ENCODE assay signal across 33 cellular contexts in the genomic region with DNA sequence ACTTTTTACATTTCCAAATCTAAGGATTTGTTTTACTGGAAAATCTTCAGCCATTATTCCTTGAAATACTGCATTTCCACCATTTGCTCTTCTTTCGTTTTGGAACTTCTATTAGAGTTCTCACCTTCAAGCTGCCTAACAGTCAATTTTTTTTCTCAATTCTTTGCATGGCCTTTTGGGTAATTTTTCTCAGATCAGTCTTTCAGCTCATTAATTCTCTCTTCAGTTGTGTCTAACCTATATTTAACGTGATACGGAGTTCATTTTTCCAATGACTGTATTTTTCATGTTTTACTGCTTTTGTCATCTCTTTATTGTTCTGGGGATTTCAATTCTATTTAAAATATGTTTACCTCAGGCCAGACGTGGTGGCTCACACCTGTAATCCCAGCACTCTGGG.
A peak's percentile ranks its signal among the peaks of the same experiment; 100 is the strongest.
DNase-seq lines count a peak whose midpoint lies in the region; ATAC-seq and TF ChIP-seq lines count a peak whose summit lies in the region.
"Had no signal": no experiment of that assay in that cellular context is flagged by ENCODE, and none has a peak within 500 bp of the region (broad histone marks: within the 10 kb centered on the region; RNA-seq: fewer than 3 reads in every experiment).

No MANE protein-coding gene starts in this region.

- POLR2A ChIA-PET in SK-N-SH (lab: Yijun Ruan, JAX), result no interaction called here

- DNase-seq in SK-N-SH, result no peak
- DNase-seq in activated T-cell treated with anti-CD3 and anti-CD28 coated beads, Interleukin-2, amount 50 U/mL, for 72 hours, result no peak
- DNase-seq in activated T-cell treated with anti-CD3 and anti-CD28 coated beads, Interleukin-2, amount 50 U/mL, for 1 hour, result no peak
- DNase-seq in activated naive CD4-positive, alpha-beta T cell treated with anti-CD3 and anti-CD28 coated beads, Interleukin-2, amount 50 U/mL, for 16 hours, result no peak
- DNase-seq: 8988T; ACHN; AML-193; BE2C; C1 segment of cervical spinal cord; Caco-2; Calu3; CD4-positive, alpha-beta memory T cell; CD4-positive, alpha-beta T cell; CD4-positive, CD25-positive, alpha-beta regulatory T cell; CD8-positive, alpha-beta memory T cell; CD8-positive, alpha-beta T cell; COR-L47; DMS 273 treated with DMSO at 0.1 percent for 48 hours; DMS153; DMS53; DMS79; DMS79 treated with DMSO at 0.1 percent for 48 hours; DND-41; EL had no signal

- H3K9ac ChIP-seq in SK-N-SH, result no peak overlapping the region
- H3K9ac ChIP-seq: BLaER1; BLaER1 treated with 17β-estradiol and CSF1 and Interleukin-3, amounts not matched to agents 10 nM and 100 nM had no signal

- no peaks in the 10 kb centered on the region for H3K9me2 ChIP-seq in SK-N-SH

- H2AFZ ChIP-seq in SK-N-SH (ENCODE audit: low read depth), result no peak overlapping the region

- CTCF ChIA-PET in SK-N-SH (lab: Yijun Ruan, JAX), result interaction anchor here (1.1 to 1.2 kb wide), 2 partner anchors 36 to 119 kb away, joined by 3 to 4 read pairs; no protein-coding TSS in a partner anchor

- H3K79me2 ChIP-seq in SK-N-SH (ENCODE audit: insufficient read depth), result no peaks in the 10 kb centered on the region

- H3K4me1 Mint-ChIP-seq in activated T-cell treated with anti-CD3 and anti-CD28 coated beads, Interleukin-2, amount 50 U/mL, for 72 hours (ENCODE audit: low read depth), result peaks cover 21% of the 10 kb centered on the region
- peaks cover 16% of the 10 kb centered on the region for H3K4me1 Mint-ChIP-seq in activated naive CD4-positive, alpha-beta T cell treated with anti-CD3 and anti-CD28 coated beads, Interleukin-2, amount 50 U/mL, for 24 hours
- H3K4me1 Mint-ChIP-seq: B cell had no signal

- H3K9me3 Mint-ChIP-seq in activated T-cell treated with anti-CD3 and anti-CD28 coated beads, Interleukin-2, amount 50 U/mL, for 72 hours, result peaks cover 11 to 17% of the 10 kb centered on the region in 2 donors
- H3K9me3 Mint-ChIP-seq in activated naive CD4-positive, alpha-beta T cell treated with anti-CD3 and anti-CD28 coated beads, Interleukin-2, amount 50 U/mL, for 24 hours, result peaks cover 20% of the 10 kb centered on the region

- H3K4me1 ChIP-seq in SK-N-SH (ENCODE audit: control insufficient read depth in 1 of 2, insufficient read depth in 2 of 2, low read depth in 1 of 2, low read length in 1 of 2), result peaks cover 0 to 11% of the 10 kb centered on the region in 2 experiments; a peak in 2 of 4 replicates
- H3K4me1 ChIP-seq: A549, BE2C, Caco-2 had no signal

- ATAC-seq in SK-N-SH treated with all-trans-retinoic acid at 6 μM for 48 hours, result no peak
- no peak for ATAC-seq in activated T-cell treated with anti-CD3 and anti-CD28 coated beads, Interleukin-2, amount 50 U/mL, for 72 hours (replicated peaks in 1 of 2)
- ATAC-seq: A549; CD8-positive, alpha-beta T cell had no signal

- H3K4me3 ChIP-seq in SK-N-SH (ENCODE audit: low read depth in 2 of 2, low read length in 1 of 2), result no peak overlapping the region
- H3K4me3 ChIP-seq: A549; BLaER1; BLaER1 treated with 17β-estradiol and CSF1 and Interleukin-3, amounts not matched to agents 10 nM and 100 nM had no signal

- H3K36me3 Mint-ChIP-seq in activated T-cell treated with anti-CD3 and anti-CD28 coated beads, Interleukin-2, amount 50 U/mL, for 72 hours (ENCODE audit: insufficient read depth in 2 of 2), result peaks cover 18 to 25% of the 10 kb centered on the region in 2 donors
- peaks cover 26% of the 10 kb centered on the region for H3K36me3 Mint-ChIP-seq in activated naive CD4-positive, alpha-beta T cell treated with anti-CD3 and anti-CD28 coated beads, Interleukin-2, amount 50 U/mL, for 24 hours

- no peaks in the 10 kb centered on the region for H3F3A ChIP-seq in SK-N-SH (replicated peaks; ENCODE audit: insufficient read depth)

- no peak for TF ChIP-seq CTCF in SK-N-SH (IDR thresholded peaks at IDR 0.05)

- peaks cover 20% of the 10 kb centered on the region; the same call in 1 of the 2 replicates for H3K9me3 ChIP-seq in SK-N-SH
- H3K9me3 ChIP-seq: BE2C had no signal

- TF ChIP-seq EP300 in SK-N-SH (IDR thresholded peaks at IDR 0.05; ENCODE audit: borderline replicate concordance in 1 of 2, low read depth in 1 of 2, low read length in 1 of 2), result no peak

- H3K4me3 Mint-ChIP-seq in activated T-cell treated with anti-CD3 and anti-CD28 coated beads, Interleukin-2, amount 50 U/mL, for 72 hours, result no peak overlapping the region
- no peak overlapping the region for H3K4me3 Mint-ChIP-seq in activated naive CD4-positive, alpha-beta T cell treated with anti-CD3 and anti-CD28 coated beads, Interleukin-2, amount 50 U/mL, for 24 hours
- H3K4me3 Mint-ChIP-seq: B cell; CD14-positive monocyte; CD4-positive, alpha-beta memory T cell; CD4-positive, alpha-beta T cell; CD4-positive, CD25-positive, alpha-beta regulatory T cell; CD8-positive, alpha-beta memory T cell; CD8-positive, alpha-beta T cell had no signal

- TF ChIP-seq RAD21 in SK-N-SH (IDR thresholded peaks at IDR 0.05; ENCODE audit: low read length), result no peak

- H3K27me3 Mint-ChIP-seq in activated T-cell treated with anti-CD3 and anti-CD28 coated beads, Interleukin-2, amount 50 U/mL, for 72 hours (ENCODE audit: low read depth), result no peaks in the 10 kb centered on the region
- no peaks in the 10 kb centered on the region for H3K27me3 Mint-ChIP-seq in activated naive CD4-positive, alpha-beta T cell treated with anti-CD3 and anti-CD28 coated beads, Interleukin-2, amount 50 U/mL, for 24 hours
- H3K27me3 Mint-ChIP-seq: B cell; CD4-positive, alpha-beta memory T cell; CD4-positive, alpha-beta T cell; CD4-positive, CD25-positive, alpha-beta regulatory T cell had no signal

- no peaks in the 10 kb centered on the region for H4K20me1 ChIP-seq in SK-N-SH (ENCODE audit: insufficient read depth)
- H4K20me1 ChIP-seq: BLaER1; BLaER1 treated with 17β-estradiol and CSF1 and Interleukin-3, amounts not matched to agents 10 nM and 100 nM had no signal

- peak overlapping the region; percentile 1 for H3K27ac Mint-ChIP-seq in activated T-cell treated with anti-CD3 and anti-CD28 coated beads, Interleukin-2, amount 50 U/mL, for 72 hours
- H3K27ac Mint-ChIP-seq in activated naive CD4-positive, alpha-beta T cell treated with anti-CD3 and anti-CD28 coated beads, Interleukin-2, amount 50 U/mL, for 24 hours, result peak overlapping the region; percentile 48
- H3K27ac Mint-ChIP-seq: B cell; CD14-positive monocyte; CD4-positive, alpha-beta T cell; CD4-positive, CD25-positive, alpha-beta regulatory T cell; CD8-positive, alpha-beta memory T cell; CD8-positive, alpha-beta T cell had no signal

- H3K4me2 ChIP-seq in SK-N-SH, result no peak overlapping the region
- H3K4me2 ChIP-seq: A549; BLaER1; BLaER1 treated with 17β-estradiol and CSF1 and Interleukin-3, amounts not matched to agents 10 nM and 100 nM had no signal

- H3K27ac ChIP-seq in SK-N-SH (ENCODE audit: low read depth in 2 of 2, low read length in 1 of 2), result no peak overlapping the region
- H3K27ac ChIP-seq: 22Rv1; A549; BLaER1; BLaER1 treated with 17β-estradiol and CSF1 and Interleukin-3, amounts not matched to agents 10 nM and 100 nM; C4-2B had no signal

- H3K36me3 ChIP-seq in SK-N-SH (replicated peaks in 1 of 2; ENCODE audit: control insufficient read depth in 1 of 2, insufficient read depth in 2 of 2, low read length in 1 of 2), result no peaks in the 10 kb centered on the region
- H3K36me3 ChIP-seq: BE2C had no signal

- no peaks in the 10 kb centered on the region for H3K27me3 ChIP-seq in SK-N-SH (ENCODE audit: insufficient read depth)
- H3K27me3 ChIP-seq: BE2C; BLaER1; BLaER1 treated with 17β-estradiol and CSF1 and Interleukin-3, amounts not matched to agents 10 nM and 100 nM had no signal

- WGBS in SK-N-SH (ENCODE audit: low lambda C conversion rate), result 43% methylated on average over 4 of the region's 4 CpGs

TF ChIP-seq in SK-N-SH treated with all-trans-retinoic acid at 6 μM for 48 hours, 23 proteins besides CTCF, POLR2A, EP300 and RAD21:
- no peak for TF ChIP-seq GLIS3 (CRISPR knock-in tag; IDR thresholded peaks at IDR 0.05)
- TF ChIP-seq TOX (CRISPR knock-in tag; IDR thresholded peaks at IDR 0.05; ENCODE audit: borderline replicate concordance), result no peak
- TF ChIP-seq ZC3H10 (CRISPR knock-in tag; IDR thresholded peaks at IDR 0.05), result no peak
- peak; percentile 98 for TF ChIP-seq ZFP30 (CRISPR knock-in tag; IDR thresholded peaks at IDR 0.05)

TF ChIP-seq in SK-N-SH, 30 proteins besides CTCF, POLR2A, EP300 and RAD21 (continues in another document):
- TF ChIP-seq SIN3A (IDR thresholded peaks at IDR 0.05; ENCODE audit: borderline replicate concordance, low read depth, low read length), result no peak
- TF ChIP-seq CHD2 (IDR thresholded peaks at IDR 0.05; ENCODE audit: low read length, partially characterized antibody), result no peak
- no peak for TF ChIP-seq SMC3 (IDR thresholded peaks at IDR 0.05; ENCODE audit: low read depth, low read length)
- no peak for TF ChIP-seq RCOR1 (IDR thresholded peaks at IDR 0.05; ENCODE audit: low read length)
- TF ChIP-seq TCF12 (IDR thresholded peaks at IDR 0.05), result no peak
- TF ChIP-seq NRF1 (IDR thresholded peaks at IDR 0.05; ENCODE audit: low read depth, low read length), result no peak
- TF ChIP-seq, protein P1, sequence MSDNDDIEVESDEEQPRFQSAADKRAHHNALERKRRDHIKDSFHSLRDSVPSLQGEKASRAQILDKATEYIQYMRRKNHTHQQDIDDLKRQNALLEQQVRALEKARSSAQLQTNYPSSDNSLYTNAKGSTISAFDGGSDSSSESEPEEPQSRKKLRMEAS (IDR thresholded peaks at IDR 0.05; ENCODE audit: low read depth), result no peak
- TF ChIP-seq EZH2phosphoT487 (IDR thresholded peaks at IDR 0.05; ENCODE audit: borderline replicate concordance, low read depth), result no peak
- TF ChIP-seq RXRA (IDR thresholded peaks at IDR 0.05; ENCODE audit: borderline replicate concordance, low read depth), result no peak
- TF ChIP-seq, protein P2, sequence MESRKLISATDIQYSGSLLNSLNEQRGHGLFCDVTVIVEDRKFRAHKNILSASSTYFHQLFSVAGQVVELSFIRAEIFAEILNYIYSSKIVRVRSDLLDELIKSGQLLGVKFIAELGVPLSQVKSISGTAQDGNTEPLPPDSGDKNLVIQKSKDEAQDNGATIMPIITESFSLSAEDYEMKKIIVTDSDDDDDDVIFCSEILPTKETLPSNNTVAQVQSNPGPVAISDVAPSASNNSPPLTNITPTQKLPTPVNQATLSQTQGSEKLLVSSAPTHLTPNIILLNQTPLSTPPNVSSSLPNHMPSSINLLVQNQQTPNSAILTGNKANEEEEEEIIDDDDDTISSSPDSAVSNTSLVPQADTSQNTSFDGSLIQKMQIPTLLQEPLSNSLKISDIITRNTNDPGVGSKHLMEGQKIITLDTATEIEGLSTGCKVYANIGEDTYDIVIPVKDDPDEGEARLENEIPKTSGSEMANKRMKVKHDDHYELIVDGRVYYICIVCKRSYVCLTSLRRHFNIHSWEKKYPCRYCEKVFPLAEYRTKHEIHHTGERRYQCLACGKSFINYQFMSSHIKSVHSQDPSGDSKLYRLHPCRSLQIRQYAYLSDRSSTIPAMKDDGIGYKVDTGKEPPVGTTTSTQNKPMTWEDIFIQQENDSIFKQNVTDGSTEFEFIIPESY (IDR thresholded peaks at IDR 0.05; ENCODE audit: borderline replicate concordance, low read depth), result no peak
